10 cellular contexts compared by ENCODE assay signal in genomic region chr3:9903238-9903624, GRCh38. TPM values are rescaled to one million over a fixed set of nuclear protein-coding genes. Genes with fewer than 3 reads are reported as not detected.
DNase-seq lines count a peak whose midpoint lies in the region; ATAC-seq, FAIRE-seq and TF ChIP-seq lines count a peak whose summit lies in the region.
"Had no signal": no experiment of that assay in that cellular context is flagged by ENCODE, and none has a peak within 500 bp of the region (broad histone marks: within the 10 kb centered on the region; RNA-seq: fewer than 3 reads in every experiment).

No MANE protein-coding gene starts in this region.

- no peaks in the 10 kb centered on the region for H3K36me3 Mint-ChIP-seq in activated CD4-positive, alpha-beta T cell treated with anti-CD3 and anti-CD28 coated beads, Interleukin-2, amount 10 ng/mL, durations not matched to agents 24 days and 14 days (ENCODE audit: low read depth)
- peaks cover 5% of the 10 kb centered on the region for H3K36me3 Mint-ChIP-seq in activated T-helper 17 cell treated with anti-CD3 and anti-CD28 coated beads, Interleukin-2, amount 50 U/mL, for 72 hours (ENCODE audit: low read depth)

- TF ChIP-seq POLR2A in GM12891 (IDR thresholded peaks at IDR 0.05; ENCODE audit: low read depth, low read length): no peak

- H3K27ac Mint-ChIP-seq in activated CD4-positive, alpha-beta T cell treated with anti-CD3 and anti-CD28 coated beads, Interleukin-2, amount 10 ng/mL, durations not matched to agents 24 days and 14 days: peak overlapping the region; percentile 78
- peak overlapping the region; percentile 91 for H3K27ac Mint-ChIP-seq in activated T-helper 17 cell treated with anti-CD3 and anti-CD28 coated beads, Interleukin-2, amount 50 U/mL, for 72 hours

- H3K4me3 ChIP-seq in iPS-20b (ENCODE audit: low read length) (0 out of 2 replicates have a peak overlapping the region, but pooled peaks have one; percentile 6), thymus (ENCODE audit: low read length) (peak overlapping the region; percentile 25)

- 46% methylated on average over 4 of the region's 4 CpGs for WGBS in thymus

- H3K9me3 ChIP-seq in iPS-20b (ENCODE audit: insufficient read depth, low read depth, low read length): no peaks in the 10 kb centered on the region
- no peaks in the 10 kb centered on the region for H3K9me3 ChIP-seq in thymus (ENCODE audit: control insufficient read depth)

- H3K4me1 ChIP-seq in iPS-20b (ENCODE audit: insufficient read depth, low read length) (peaks cover 12% of the 10 kb centered on the region), thymus (ENCODE audit: control insufficient read depth, insufficient read depth, low read length) (peaks cover 21% of the 10 kb centered on the region)

- H3K27ac ChIP-seq in iPS-20b (ENCODE audit: low read length) (no peak overlapping the region), thymus (ENCODE audit: low read depth) (peak overlapping the region; percentile 55)

- no peak for DNase-seq in activated CD4-positive, alpha-beta T cell treated with anti-CD3 and anti-CD28 coated beads, Interleukin-2, amount 10 ng/mL, durations not matched to agents 24 days and 14 days
- DNase-seq in activated CD4-positive, alpha-beta T cell treated with anti-CD3 and anti-CD28 coated beads for 4 hours: no peak
- DNase-seq in NCI-H146 treated with DMSO at 0.1 percent for 48 hours (lab: John Stamatoyannopoulos, UW; ENCODE audit: unreplicated experiment) (no peak), GM12891 (ENCODE audit: insufficient read length, low spot score) (no peak)

- ATAC-seq in activated T-helper 17 cell treated with anti-CD3 and anti-CD28 coated beads, Interleukin-2, amount 50 U/mL, for 72 hours (replicated peaks): peak; percentile 38
- ATAC-seq in HG03469 (IDR thresholded peaks at IDR 0.05; ENCODE audit: unreplicated experiment): no peak

- H3K27me3 ChIP-seq in iPS-20b (ENCODE audit: insufficient read depth, low read length) (no peaks in the 10 kb centered on the region), thymus (ENCODE audit: control insufficient read depth, insufficient read depth) (no peaks in the 10 kb centered on the region)

- no peaks in the 10 kb centered on the region for H3K27me3 Mint-ChIP-seq in activated CD4-positive, alpha-beta T cell treated with anti-CD3 and anti-CD28 coated beads, Interleukin-2, amount 10 ng/mL, durations not matched to agents 24 days and 14 days
- no peaks in the 10 kb centered on the region for H3K27me3 Mint-ChIP-seq in activated T-helper 17 cell treated with anti-CD3 and anti-CD28 coated beads, Interleukin-2, amount 50 U/mL, for 72 hours
- H3K27me3 Mint-ChIP-seq: central memory CD8-positive, alpha-beta T cell had no signal

- peak overlapping the region; percentile 58 for H3K4me3 Mint-ChIP-seq in activated CD4-positive, alpha-beta T cell treated with anti-CD3 and anti-CD28 coated beads, Interleukin-2, amount 10 ng/mL, durations not matched to agents 24 days and 14 days
- H3K4me3 Mint-ChIP-seq in activated T-helper 17 cell treated with anti-CD3 and anti-CD28 coated beads, Interleukin-2, amount 50 U/mL, for 72 hours: peak overlapping the region; percentile 88
- H3K4me3 Mint-ChIP-seq: central memory CD8-positive, alpha-beta T cell had no signal

- H3K9ac ChIP-seq in iPS-20b (ENCODE audit: low read depth, low read length): no peak overlapping the region

- no peaks in the 10 kb centered on the region for H3K36me3 ChIP-seq in iPS-20b (ENCODE audit: insufficient read depth, low read depth, low read length)
- H3K36me3 ChIP-seq in thymus (ENCODE audit: control insufficient read depth, insufficient read depth): no peaks in the 10 kb centered on the region

- H3K4me1 Mint-ChIP-seq in activated CD4-positive, alpha-beta T cell treated with anti-CD3 and anti-CD28 coated beads, Interleukin-2, amount 10 ng/mL, durations not matched to agents 24 days and 14 days: peaks cover 29% of the 10 kb centered on the region
- peaks cover 33% of the 10 kb centered on the region for H3K4me1 Mint-ChIP-seq in activated T-helper 17 cell treated with anti-CD3 and anti-CD28 coated beads, Interleukin-2, amount 50 U/mL, for 72 hours

- no peak for FAIRE-seq in GM12891 (lab: Jason Lieb, UNC)
- FAIRE-seq: H54 had no signal

- intact Hi-C loops in activated CD4-positive, alpha-beta T cell treated with anti-CD3 and anti-CD28 coated beads, Interleukin-2, amount 10 ng/mL, durations not matched to agents 24 days and 14 days (cut with micrococcal nuclease): loop anchor here (2.0 kb wide), 1 partner anchor 14 kb away; the partner anchor contains the start of gene IL17RC

- no peaks in the 10 kb centered on the region for H3K9me3 Mint-ChIP-seq in activated CD4-positive, alpha-beta T cell treated with anti-CD3 and anti-CD28 coated beads, Interleukin-2, amount 10 ng/mL, durations not matched to agents 24 days and 14 days
- H3K9me3 Mint-ChIP-seq in activated T-helper 17 cell treated with anti-CD3 and anti-CD28 coated beads, Interleukin-2, amount 50 U/mL, for 72 hours: no peaks in the 10 kb centered on the region
- H3K9me3 Mint-ChIP-seq: central memory CD8-positive, alpha-beta T cell had no signal

TF ChIP-seq in GM12891, 5 proteins besides CTCF, POLR2A, EP300 and RAD21:
- TF ChIP-seq POLR2AphosphoS5 (IDR thresholded peaks at IDR 0.05; ENCODE audit: low read depth, low read length) (no peak), POU2F2 (IDR thresholded peaks at IDR 0.05; ENCODE audit: low read depth, low read length) (no peak), PAX5 (IDR thresholded peaks at IDR 0.05; ENCODE audit: insufficient read depth, low read length, severe bottlenecking) (no peak), SPI1 (IDR thresholded peaks at IDR 0.05; ENCODE audit: low read depth, low read length) (no peak), TAF1 (IDR thresholded peaks at IDR 0.05; ENCODE audit: low read depth, low read length) (no peak)

RNA-seq across cellular contexts. Expression of gene IL17RE, which starts 0.6 kb away (rescaled TPM):
- total RNA-seq in activated CD4-positive, alpha-beta T cell treated with anti-CD3 and anti-CD28 coated beads, Interleukin-2, amount 10 ng/mL, durations not matched to agents 24 days and 14 days: 1.1 TPM in 2 replicates
- total RNA-seq in activated T-helper 17 cell treated with anti-CD3 and anti-CD28 coated beads, Interleukin-2, amount 50 U/mL, for 72 hours: 10 to 100 TPM in 1 of 2 donors, 1 to 10 TPM in 1; 5.9 to 20.1 TPM
- polyA plus RNA-seq in thymus: 3.6 TPM
- polyA plus RNA-seq in GM12891 (2012; ENCODE audit: low read depth, missing spikeins): 0.21 TPM

RNA-seq across cellular contexts. Expression of gene JAGN1, which starts 12.8 kb away (rescaled TPM):
- total RNA-seq in activated CD4-positive, alpha-beta T cell treated with anti-CD3 and anti-CD28 coated beads, Interleukin-2, amount 10 ng/mL, durations not matched to agents 24 days and 14 days: 39.5 and 41.0 TPM in 2 replicates
- 10 to 100 TPM; 22.8 to 32.0 TPM for total RNA-seq in activated T-helper 17 cell treated with anti-CD3 and anti-CD28 coated beads, Interleukin-2, amount 50 U/mL, for 72 hours
- 37.5 TPM for polyA plus RNA-seq in thymus
- polyA plus RNA-seq in GM12891 (2012; ENCODE audit: low read depth, missing spikeins): 40.4 TPM

RNA-seq across cellular contexts. Expression of gene IL17RC, which starts 13.7 kb away (rescaled TPM):
- 0.28 and 0.42 TPM in 2 replicates for total RNA-seq in activated CD4-positive, alpha-beta T cell treated with anti-CD3 and anti-CD28 coated beads, Interleukin-2, amount 10 ng/mL, durations not matched to agents 24 days and 14 days
- total RNA-seq in activated T-helper 17 cell treated with anti-CD3 and anti-CD28 coated beads, Interleukin-2, amount 50 U/mL, for 72 hours: 1 to 10 TPM; 1.2 to 3.5 TPM
- 17.5 TPM for polyA plus RNA-seq in thymus
- polyA plus RNA-seq in GM12891 (2012; ENCODE audit: low read depth, missing spikeins): 0.41 TPM

RNA-seq across cellular contexts. Expression of gene CIDEC, which starts 23.2 kb away (rescaled TPM):
- not detected in 2 replicates for total RNA-seq in activated CD4-positive, alpha-beta T cell treated with anti-CD3 and anti-CD28 coated beads, Interleukin-2, amount 10 ng/mL, durations not matched to agents 24 days and 14 days
- under 1 TPM in 1 of 2 donors, not detected in 1; 0.42 TPM for total RNA-seq in activated T-helper 17 cell treated with anti-CD3 and anti-CD28 coated beads, Interleukin-2, amount 50 U/mL, for 72 hours
- polyA plus RNA-seq in thymus: 0.91 TPM
- polyA plus RNA-seq in GM12891 (2012; ENCODE audit: low read depth, missing spikeins): 0.22 TPM

RNA-seq across cellular contexts. Expression of gene CRELD1, which starts 30.4 kb away (rescaled TPM):
- 22.7 and 23.4 TPM in 2 replicates for total RNA-seq in activated CD4-positive, alpha-beta T cell treated with anti-CD3 and anti-CD28 coated beads, Interleukin-2, amount 10 ng/mL, durations not matched to agents 24 days and 14 days
- total RNA-seq in activated T-helper 17 cell treated with anti-CD3 and anti-CD28 coated beads, Interleukin-2, amount 50 U/mL, for 72 hours: 10 to 100 TPM; 14.2 to 36.7 TPM
- polyA plus RNA-seq in thymus: 36.4 TPM
- polyA plus RNA-seq in GM12891 (2012; ENCODE audit: low read depth, missing spikeins): 13.9 TPM
